1 cellular context compared by ENCODE assay signal in genomic region chr12:124900345-124900795, GRCh38.
TF ChIP-seq lines count a peak whose summit lies in the region.
"Not testable (repeated sequence)": the region's sequence is repeated elsewhere in the genome, so short reads cannot be mapped to it uniquely, and the experiment has no call there.

No MANE protein-coding gene starts in this region.

TF ChIP-seq in HepG2, 621 proteins besides CTCF, POLR2A, EP300 and RAD21 (continued from another document):
- TF ChIP-seq PRDM10 (CRISPR knock-in tag; IDR thresholded peaks at IDR 0.05; ENCODE audit: low read depth): peak; percentile 48; the same call in 1 of the 2 replicates
- TF ChIP-seq SALL1 (CRISPR knock-in tag; IDR thresholded peaks at IDR 0.05): peak; percentile 91
- peak; percentile 48; the same call in 1 of the 2 replicates for TF ChIP-seq SIN3A (IDR thresholded peaks at IDR 0.05; ENCODE audit: borderline replicate concordance, low read depth, low read length)
- peak; percentile 83 for TF ChIP-seq NCOA2 (CRISPR knock-in tag; IDR thresholded peaks at IDR 0.05)
- TF ChIP-seq ZKSCAN8 (CRISPR knock-in tag; IDR thresholded peaks at IDR 0.05; ENCODE audit: borderline replicate concordance): peak; percentile 79; the same call in 1 of the 2 replicates
- TF ChIP-seq ZNF124 (CRISPR knock-in tag; IDR thresholded peaks at IDR 0.05): peak; percentile 62; the same call in 1 of the 2 replicates
- TF ChIP-seq ASH2L (IDR thresholded peaks at IDR 0.05; ENCODE audit: insufficient read length, low read depth, low read length): peak; percentile 33
- TF ChIP-seq ATF7 (IDR thresholded peaks at IDR 0.05): peak; percentile 62
- not testable (repeated sequence) for TF ChIP-seq ATF7 (CRISPR knock-in tag; IDR thresholded peaks at IDR 0.05); CREB1 (IDR thresholded peaks at IDR 0.05); SOX6 (IDR thresholded peaks at IDR 0.05)
- TF ChIP-seq ZMYM2 (CRISPR knock-in tag; IDR thresholded peaks at IDR 0.05): peak; percentile 25; the same call in 1 of the 2 replicates
- TF ChIP-seq ZMYM4 (CRISPR knock-in tag; IDR thresholded peaks at IDR 0.05): peak; percentile 33; the same call in 1 of the 2 replicates
- peak; percentile 79; the same call in 1 of the 2 replicates for TF ChIP-seq CHD4 (IDR thresholded peaks at IDR 0.05; ENCODE audit: borderline replicate concordance, low read length)
- TF ChIP-seq HDAC2 (CRISPR knock-in tag; IDR thresholded peaks at IDR 0.05): peak; percentile 88
- 0 out of 2 replicates have a peak, but pooled peaks have one; percentile 22 for TF ChIP-seq MXD4 (CRISPR knock-in tag; IDR thresholded peaks at IDR 0.05)
- TF ChIP-seq ZNF777 (CRISPR knock-in tag; IDR thresholded peaks at IDR 0.05): 0 out of 2 replicates have a peak, but pooled peaks have one; percentile 25
- TF ChIP-seq TEAD3 (CRISPR knock-in tag; optimal IDR thresholded peaks at IDR 0.05; ENCODE audit: borderline replicate concordance): peak; percentile 62
- peak; percentile 48; the same call in 1 of the 2 replicates for TF ChIP-seq MEF2D (CRISPR knock-in tag; IDR thresholded peaks at IDR 0.05)
- peak; percentile 52; the same call in 1 of the 2 replicates for TF ChIP-seq CREB1 (CRISPR knock-in tag; IDR thresholded peaks at IDR 0.05)
- peak; percentile 75; the same call in 1 of the 2 replicates for TF ChIP-seq ZC3H13 (CRISPR knock-in tag; IDR thresholded peaks at IDR 0.05)
- TF ChIP-seq FOXO1 (CRISPR knock-in tag; IDR thresholded peaks at IDR 0.05): peak; percentile 78; the same call in 1 of the 2 replicates
- TF ChIP-seq YEATS4 (CRISPR knock-in tag; IDR thresholded peaks at IDR 0.05; ENCODE audit: borderline replicate concordance): peak; percentile 73; the same call in 1 of the 2 replicates
- peak; percentile 35; the same call in 1 of the 2 replicates for TF ChIP-seq ZFY (CRISPR knock-in tag; IDR thresholded peaks at IDR 0.05)
- TF ChIP-seq ZNF792 (CRISPR knock-in tag; IDR thresholded peaks at IDR 0.05): 0 out of 2 replicates have a peak, but pooled peaks have one; percentile 29
- peak; percentile 42; the same call in 1 of the 2 replicates for TF ChIP-seq CBX5 (CRISPR knock-in tag; IDR thresholded peaks at IDR 0.05; ENCODE audit: borderline replicate concordance)
- TF ChIP-seq GATAD1 (CRISPR knock-in tag; IDR thresholded peaks at IDR 0.05): peak; percentile 48
- peak; percentile 76; the same call in 1 of the 2 replicates for TF ChIP-seq NR2F2 (IDR thresholded peaks at IDR 0.05; ENCODE audit: borderline replicate concordance, low read depth)
- TF ChIP-seq, protein P1, sequence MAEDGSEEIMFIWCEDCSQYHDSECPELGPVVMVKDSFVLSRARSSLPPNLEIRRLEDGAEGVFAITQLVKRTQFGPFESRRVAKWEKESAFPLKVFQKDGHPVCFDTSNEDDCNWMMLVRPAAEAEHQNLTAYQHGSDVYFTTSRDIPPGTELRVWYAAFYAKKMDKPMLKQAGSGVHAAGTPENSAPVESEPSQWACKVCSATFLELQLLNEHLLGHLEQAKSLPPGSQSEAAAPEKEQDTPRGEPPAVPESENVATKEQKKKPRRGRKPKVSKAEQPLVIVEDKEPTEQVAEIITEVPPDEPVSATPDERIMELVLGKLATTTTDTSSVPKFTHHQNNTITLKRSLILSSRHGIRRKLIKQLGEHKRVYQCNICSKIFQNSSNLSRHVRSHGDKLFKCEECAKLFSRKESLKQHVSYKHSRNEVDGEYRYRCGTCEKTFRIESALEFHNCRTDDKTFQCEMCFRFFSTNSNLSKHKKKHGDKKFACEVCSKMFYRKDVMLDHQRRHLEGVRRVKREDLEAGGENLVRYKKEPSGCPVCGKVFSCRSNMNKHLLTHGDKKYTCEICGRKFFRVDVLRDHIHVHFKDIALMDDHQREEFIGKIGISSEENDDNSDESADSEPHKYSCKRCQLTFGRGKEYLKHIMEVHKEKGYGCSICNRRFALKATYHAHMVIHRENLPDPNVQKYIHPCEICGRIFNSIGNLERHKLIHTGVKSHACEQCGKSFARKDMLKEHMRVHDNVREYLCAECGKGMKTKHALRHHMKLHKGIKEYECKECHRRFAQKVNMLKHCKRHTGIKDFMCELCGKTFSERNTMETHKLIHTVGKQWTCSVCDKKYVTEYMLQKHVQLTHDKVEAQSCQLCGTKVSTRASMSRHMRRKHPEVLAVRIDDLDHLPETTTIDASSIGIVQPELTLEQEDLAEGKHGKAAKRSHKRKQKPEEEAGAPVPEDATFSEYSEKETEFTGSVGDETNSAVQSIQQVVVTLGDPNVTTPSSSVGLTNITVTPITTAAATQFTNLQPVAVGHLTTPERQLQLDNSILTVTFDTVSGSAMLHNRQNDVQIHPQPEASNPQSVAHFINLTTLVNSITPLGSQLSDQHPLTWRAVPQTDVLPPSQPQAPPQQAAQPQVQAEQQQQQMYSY (CRISPR knock-in tag; IDR thresholded peaks at IDR 0.05): peak; percentile 85
- TF ChIP-seq NR2F6 (IDR thresholded peaks at IDR 0.05): peak; percentile 75
- TF ChIP-seq NR2F6 (CRISPR knock-in tag; IDR thresholded peaks at IDR 0.05): peak; percentile 90
- TF ChIP-seq MIXL1 (CRISPR knock-in tag; IDR thresholded peaks at IDR 0.05): peak; percentile 94
- TF ChIP-seq, protein P2, sequence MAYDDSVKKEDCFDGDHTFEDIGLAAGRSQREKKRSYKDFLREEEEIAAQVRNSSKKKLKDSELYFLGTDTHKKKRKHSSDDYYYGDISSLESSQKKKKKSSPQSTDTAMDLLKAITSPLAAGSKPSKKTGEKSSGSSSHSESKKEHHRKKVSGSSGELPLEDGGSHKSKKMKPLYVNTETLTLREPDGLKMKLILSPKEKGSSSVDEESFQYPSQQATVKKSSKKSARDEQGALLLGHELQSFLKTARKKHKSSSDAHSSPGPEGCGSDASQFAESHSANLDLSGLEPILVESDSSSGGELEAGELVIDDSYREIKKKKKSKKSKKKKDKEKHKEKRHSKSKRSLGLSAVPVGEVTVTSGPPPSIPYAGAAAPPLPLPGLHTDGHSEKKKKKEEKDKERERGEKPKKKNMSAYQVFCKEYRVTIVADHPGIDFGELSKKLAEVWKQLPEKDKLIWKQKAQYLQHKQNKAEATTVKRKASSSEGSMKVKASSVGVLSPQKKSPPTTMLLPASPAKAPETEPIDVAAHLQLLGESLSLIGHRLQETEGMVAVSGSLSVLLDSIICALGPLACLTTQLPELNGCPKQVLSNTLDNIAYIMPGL (CRISPR knock-in tag; IDR thresholded peaks at IDR 0.05; ENCODE audit: borderline replicate concordance in 1 of 2, low read depth in 1 of 2): peak; percentile 27 to 58; a peak in 1 of 4 replicates
- peak; percentile 60; the same call in 1 of the 2 replicates for TF ChIP-seq BRCA1 (CRISPR knock-in tag; IDR thresholded peaks at IDR 0.05)
- TF ChIP-seq RFXAP (CRISPR knock-in tag; IDR thresholded peaks at IDR 0.05; ENCODE audit: borderline replicate concordance): 0 out of 2 replicates have a peak, but pooled peaks have one; percentile 52
- peak; percentile 77; the same call in 1 of the 2 replicates for TF ChIP-seq ZNF331 (CRISPR knock-in tag; IDR thresholded peaks at IDR 0.05)
- peak; percentile 74 for TF ChIP-seq SOX6 (CRISPR knock-in tag; IDR thresholded peaks at IDR 0.05)
- TF ChIP-seq RCOR2 (CRISPR knock-in tag; IDR thresholded peaks at IDR 0.05): peak; percentile 57; the same call in 1 of the 2 replicates
- TF ChIP-seq ZNF644 (CRISPR knock-in tag; IDR thresholded peaks at IDR 0.05; ENCODE audit: low read depth): peak; percentile 84
- TF ChIP-seq HOXA3 (CRISPR knock-in tag; IDR thresholded peaks at IDR 0.05): peak; percentile 83
